ENCODE assay signal across 8 cellular contexts in genomic region chr1:150551784-150552691, GRCh38. TPM values are rescaled to one million over a fixed set of nuclear protein-coding genes. Genes with fewer than 3 reads are reported as not detected.
DNase-seq lines count a peak whose midpoint lies in the region; ATAC-seq and TF ChIP-seq lines count a peak whose summit lies in the region.

No MANE protein-coding gene starts in this region.

- H3K36me3 Mint-ChIP-seq in chondrocyte (ENCODE audit: low read depth): no peaks in the 10 kb centered on the region

- peak overlapping the region; percentile 74 for H3K27ac Mint-ChIP-seq in chondrocyte (ENCODE audit: unreplicated experiment)

- ATAC-seq in left lobe of liver: peak; percentile 68
- no peak for ATAC-seq in HG03460 (IDR thresholded peaks at IDR 0.05; ENCODE audit: unreplicated experiment)
- ATAC-seq in GM19397 (IDR thresholded peaks at IDR 0.05; ENCODE audit: unreplicated experiment): no peak

- H3K9me3 Mint-ChIP-seq in chondrocyte (ENCODE audit: low read depth): no peaks in the 10 kb centered on the region

- no peak for TF ChIP-seq CTCF in chondrocyte (IDR thresholded peaks at IDR 0.05)

- H3K4me1 Mint-ChIP-seq in chondrocyte (ENCODE audit: low read depth): peaks cover 34% of the 10 kb centered on the region

- no peaks in the 10 kb centered on the region for H3K27me3 Mint-ChIP-seq in chondrocyte (ENCODE audit: low read depth)

- DNase-seq in AML-193 (lab: John Stamatoyannopoulos, UW) (peak; percentile 90 to 95), MV-4-11 (lab: John Stamatoyannopoulos, UW) (peak; percentile 95), chondrocyte (ENCODE audit: low spot score) (peak; percentile 84), left lobe of liver (ENCODE audit: low spot score) (peak; percentile 87), stromal cell of bone marrow (ENCODE audit: low read depth) (peak; percentile 88), NCI-H1092 treated with DMSO at 0.1 percent for 48 hours (lab: John Stamatoyannopoulos, UW) (no peak)

- no peak overlapping the region for H3K4me3 Mint-ChIP-seq in chondrocyte (ENCODE audit: unreplicated experiment)

RNA-seq across cellular contexts. Expression of gene ADAMTSL4, which starts 2.8 kb away (rescaled TPM):
- 3.6 to 5.7 TPM (median 5.1 TPM) in 3 replicates for total RNA-seq in chondrocyte
- 38.5 TPM for total RNA-seq in left lobe of liver

RNA-seq across cellular contexts. Expression of gene MCL1, which starts 27.4 kb away (rescaled TPM):
- total RNA-seq in chondrocyte (211 to 264 TPM (median 255 TPM) in 3 replicates), left lobe of liver (103 TPM)

RNA-seq across cellular contexts. Expression of gene FALEC, which starts 36.5 kb away (rescaled TPM):
- total RNA-seq in chondrocyte: 1.2 TPM in 1 of 3 replicates, not detected in the others
- total RNA-seq in left lobe of liver: 0.35 TPM

RNA-seq across cellular contexts. Expression of gene ECM1, which starts 44.1 kb away (rescaled TPM):
- 3.6 to 9.1 TPM (median 8.2 TPM) in 3 replicates for total RNA-seq in chondrocyte
- total RNA-seq in left lobe of liver: 15.3 TPM
